In the genomic region with DNA sequence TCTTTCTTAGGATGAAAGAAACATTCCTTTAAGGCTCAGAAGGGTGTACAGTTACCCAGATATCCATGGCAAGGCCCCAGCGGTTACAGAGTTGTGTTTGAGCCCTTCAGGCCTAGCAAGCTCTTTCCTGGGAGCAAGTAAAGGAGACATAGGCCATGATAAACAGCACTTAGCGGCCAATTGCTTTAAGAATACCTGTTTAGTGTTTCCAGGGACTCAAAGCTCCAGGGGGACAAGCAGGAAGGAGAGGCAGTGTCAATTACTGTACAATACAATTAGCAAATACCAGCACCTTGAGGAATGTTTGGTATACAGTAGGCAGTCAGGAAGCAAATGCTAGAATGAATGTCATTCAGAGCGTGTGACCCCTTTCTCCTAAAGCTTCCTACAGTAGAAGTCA, we compare ENCODE assay signal across 21 cellular contexts.
DNase-seq lines count a peak whose midpoint lies in the region; ATAC-seq and TF ChIP-seq lines count a peak whose summit lies in the region.
"Had no signal": no experiment of that assay in that cellular context is flagged by ENCODE, and none has a peak within 500 bp of the region (broad histone marks: within the 10 kb centered on the region; RNA-seq: fewer than 3 reads in every experiment).

No MANE protein-coding gene starts in this region.

- H3K4ac ChIP-seq in mesendoderm (ENCODE audit: low read depth, low read length): peak overlapping the region; percentile 79

- no peak overlapping the region for H3K23ac ChIP-seq in mesendoderm (ENCODE audit: low read length)

- H3K27ac ChIP-seq in endodermal cell (ENCODE audit: low read depth, low read length) (no peak overlapping the region), mesendoderm (ENCODE audit: low read depth, low read length) (no peak overlapping the region), tibial artery (no peak overlapping the region), heart left ventricle (no peak overlapping the region)
- H3K27ac ChIP-seq: 22Rv1, A549, C4-2B had no signal

- DNase-seq in ELF-1 (ENCODE audit: low read depth, low spot score): peak; percentile 65
- peak; percentile 71 for DNase-seq in endodermal cell
- peak; percentile 59 for DNase-seq in mesendoderm
- no peak for DNase-seq in tibial artery
- DNase-seq in heart left ventricle: no peak
- DNase-seq: AML-193; Caco-2; Calu3; CD4-positive, alpha-beta T cell; CD8-positive, alpha-beta T cell; DMS79; DND-41; EL; GF-D8 had no signal

- peak overlapping the region; percentile 66 for H3K56ac ChIP-seq in mesendoderm (ENCODE audit: low read length)

- H2AK5ac ChIP-seq in mesendoderm (ENCODE audit: low read length): no peak overlapping the region

- no peak overlapping the region for H2BK5ac ChIP-seq in mesendoderm (ENCODE audit: low read length)

- TF ChIP-seq CTCF in endodermal cell (conservative IDR thresholded peaks at IDR 0.05) (no peak), tibial artery (IDR thresholded peaks at IDR 0.05) (no peak), heart left ventricle (IDR thresholded peaks at IDR 0.05) (no peak)

- H4K5ac ChIP-seq in mesendoderm (ENCODE audit: low read length): no peak overlapping the region

- no peak overlapping the region for H2BK15ac ChIP-seq in mesendoderm (replicated peaks; ENCODE audit: low read depth)

- H3K36me3 ChIP-seq in endodermal cell (ENCODE audit: control insufficient read depth, insufficient read depth, low read length) (no peaks in the 10 kb centered on the region), mesendoderm (ENCODE audit: control insufficient read depth, insufficient read depth, low read length) (no peaks in the 10 kb centered on the region), tibial artery (no peaks in the 10 kb centered on the region), heart left ventricle (no peaks in the 10 kb centered on the region)
- H3K36me3 ChIP-seq: BLaER1 treated with 17β-estradiol and CSF1 and Interleukin-3, amounts not matched to agents 10 nM and 100 nM had no signal

- H3K27ac Mint-ChIP-seq in dendritic cell treated with granulocyte-macrophage colony-stimulating factor and Interleukin-4, amounts not matched to agents 40 ng/mL and 50 ng/mL, for 4 days: peak overlapping the region; percentile 83
- H3K27ac Mint-ChIP-seq in endodermal cell: no peak overlapping the region
- H3K27ac Mint-ChIP-seq: B cell; CD4-positive, alpha-beta T cell; CD8-positive, alpha-beta T cell had no signal

- 84 to 92% methylated on average over 2 to 3 of the region's 3 CpGs for WGBS in endodermal cell (ENCODE audit: insufficient coverage in 1 of 2, insufficient read length in 1 of 2), 2 experiments
- WGBS in mesendoderm (ENCODE audit: extremely low coverage, insufficient coverage, low lambda C conversion rate): no CpG with 5 or more reads among the region's 3 CpGs
- WGBS in heart left ventricle, 4 donors: 91 to 98% (median 94%) methylated on average over 3 of the region's 3 CpGs

- H3K4me3 Mint-ChIP-seq in dendritic cell treated with granulocyte-macrophage colony-stimulating factor and Interleukin-4, amounts not matched to agents 40 ng/mL and 50 ng/mL, for 4 days: no peak overlapping the region
- no peak overlapping the region for H3K4me3 Mint-ChIP-seq in endodermal cell
- H3K4me3 Mint-ChIP-seq: B cell; CD4-positive, alpha-beta T cell; CD8-positive, alpha-beta T cell had no signal

- TF ChIP-seq POLR2A in heart left ventricle (IDR thresholded peaks at IDR 0.05): no peak

- H3K79me1 ChIP-seq in mesendoderm (ENCODE audit: low read length): no peaks in the 10 kb centered on the region

- H3K4me3 ChIP-seq in endodermal cell (ENCODE audit: low read length) (no peak overlapping the region), mesendoderm (ENCODE audit: low read length) (no peak overlapping the region), tibial artery (no peak overlapping the region), heart left ventricle (no peak overlapping the region)
- H3K4me3 ChIP-seq: A549; BLaER1 treated with 17β-estradiol and CSF1 and Interleukin-3, amounts not matched to agents 10 nM and 100 nM had no signal

- H3K27me3 ChIP-seq in endodermal cell (ENCODE audit: control insufficient read depth, insufficient read depth, low read length, poor library complexity, severe bottlenecking): no peaks in the 10 kb centered on the region
- no peaks in the 10 kb centered on the region for H3K27me3 ChIP-seq in mesendoderm (ENCODE audit: insufficient read depth, low read length, poor library complexity)
- H3K27me3 ChIP-seq in tibial artery: no peaks in the 10 kb centered on the region
- no peaks in the 10 kb centered on the region for H3K27me3 ChIP-seq in heart left ventricle
- H3K27me3 ChIP-seq: BLaER1 treated with 17β-estradiol and CSF1 and Interleukin-3, amounts not matched to agents 10 nM and 100 nM had no signal

- no peaks in the 10 kb centered on the region for H3K9me3 Mint-ChIP-seq in dendritic cell treated with granulocyte-macrophage colony-stimulating factor and Interleukin-4, amounts not matched to agents 40 ng/mL and 50 ng/mL, for 4 days
- H3K9me3 Mint-ChIP-seq in endodermal cell: no peaks in the 10 kb centered on the region
- H3K9me3 Mint-ChIP-seq: CD4-positive, alpha-beta T cell; CD8-positive, alpha-beta T cell had no signal

- peaks cover 9% of the 10 kb centered on the region for H3K27me3 Mint-ChIP-seq in dendritic cell treated with granulocyte-macrophage colony-stimulating factor and Interleukin-4, amounts not matched to agents 40 ng/mL and 50 ng/mL, for 4 days
- no peaks in the 10 kb centered on the region for H3K27me3 Mint-ChIP-seq in endodermal cell (ENCODE audit: insufficient read depth)
- H3K27me3 Mint-ChIP-seq: CD4-positive, alpha-beta T cell had no signal

- no peak overlapping the region for H3K18ac ChIP-seq in mesendoderm (ENCODE audit: low read length)

- peaks cover 27% of the 10 kb centered on the region for H3K4me1 ChIP-seq in endodermal cell (ENCODE audit: control insufficient read depth, insufficient read depth, low read length)
- peaks cover 11% of the 10 kb centered on the region for H3K4me1 ChIP-seq in mesendoderm (ENCODE audit: control insufficient read depth, low read depth, low read length)
- H3K4me1 ChIP-seq in tibial artery: peaks cover 0 to 9% (median 4%) of the 10 kb centered on the region in 4 donors
- peaks cover 0 to 18% (median 4%) of the 10 kb centered on the region in 12 donors for H3K4me1 ChIP-seq in heart left ventricle
- H3K4me1 ChIP-seq: A549, Caco-2 had no signal

- no peak overlapping the region for H2BK120ac ChIP-seq in mesendoderm (ENCODE audit: low read depth, low read length)

- H3K4me2 ChIP-seq in mesendoderm (ENCODE audit: low read length): no peak overlapping the region
- H3K4me2 ChIP-seq: A549 had no signal

- no peak for ATAC-seq in heart left ventricle
- ATAC-seq in GM19452 (IDR thresholded peaks at IDR 0.05; ENCODE audit: unreplicated experiment): no peak
- ATAC-seq: A549; CD8-positive, alpha-beta T cell had no signal

- intact Hi-C loops in dendritic cell treated with granulocyte-macrophage colony-stimulating factor and Interleukin-4, amounts not matched to agents 40 ng/mL and 50 ng/mL, for 4 days (cut with micrococcal nuclease): no loop called here
- intact Hi-C loops in tibial artery (cut with DNase I; ENCODE audit: low total_unique reads) (no loop called here), heart left ventricle (cut with DNase I) (no loop called here)

- H3K4me1 Mint-ChIP-seq in dendritic cell treated with granulocyte-macrophage colony-stimulating factor and Interleukin-4, amounts not matched to agents 40 ng/mL and 50 ng/mL, for 4 days (ENCODE audit: low read depth): peaks cover 29% of the 10 kb centered on the region
- peaks cover 68% of the 10 kb centered on the region for H3K4me1 Mint-ChIP-seq in endodermal cell

- H3K36me3 Mint-ChIP-seq in dendritic cell treated with granulocyte-macrophage colony-stimulating factor and Interleukin-4, amounts not matched to agents 40 ng/mL and 50 ng/mL, for 4 days (ENCODE audit: low read depth): no peaks in the 10 kb centered on the region
- H3K36me3 Mint-ChIP-seq in endodermal cell (ENCODE audit: low read depth): no peaks in the 10 kb centered on the region
- H3K36me3 Mint-ChIP-seq: CD8-positive, alpha-beta T cell had no signal

- H3K9me3 ChIP-seq in endodermal cell (ENCODE audit: control insufficient read depth, low read length) (no peaks in the 10 kb centered on the region), tibial artery (no peaks in the 10 kb centered on the region), heart left ventricle (no peaks in the 10 kb centered on the region)
- H3K9me3 ChIP-seq: A549; BLaER1 treated with 17β-estradiol and CSF1 and Interleukin-3, amounts not matched to agents 10 nM and 100 nM; Caco-2 had no signal

- H3K9ac ChIP-seq in endodermal cell (ENCODE audit: extremely low read depth, low read length, poor library complexity, severe bottlenecking): no peak overlapping the region
- no peak overlapping the region for H3K9ac ChIP-seq in mesendoderm (ENCODE audit: low read length)
- H3K9ac ChIP-seq: BLaER1 treated with 17β-estradiol and CSF1 and Interleukin-3, amounts not matched to agents 10 nM and 100 nM had no signal

- no peaks in the 10 kb centered on the region for H3K79me2 ChIP-seq in mesendoderm (ENCODE audit: control insufficient read depth, insufficient read depth, low read length)

- H4K8ac ChIP-seq in mesendoderm (ENCODE audit: low read depth, low read length): no peak overlapping the region

Comparison
In these comparisons a context has a peak if more than half of its experiments do, and no peak if none do; other contexts are left out.
1. DNase-seq: peak in ELF-1 (single experiment), endodermal cell (single experiment) and mesendoderm (single experiment); none in tibial artery (0 of 2) and heart left ventricle (0 of 5).